Comparison of ENCODE assay signal across 14 cellular contexts in the genomic region with DNA sequence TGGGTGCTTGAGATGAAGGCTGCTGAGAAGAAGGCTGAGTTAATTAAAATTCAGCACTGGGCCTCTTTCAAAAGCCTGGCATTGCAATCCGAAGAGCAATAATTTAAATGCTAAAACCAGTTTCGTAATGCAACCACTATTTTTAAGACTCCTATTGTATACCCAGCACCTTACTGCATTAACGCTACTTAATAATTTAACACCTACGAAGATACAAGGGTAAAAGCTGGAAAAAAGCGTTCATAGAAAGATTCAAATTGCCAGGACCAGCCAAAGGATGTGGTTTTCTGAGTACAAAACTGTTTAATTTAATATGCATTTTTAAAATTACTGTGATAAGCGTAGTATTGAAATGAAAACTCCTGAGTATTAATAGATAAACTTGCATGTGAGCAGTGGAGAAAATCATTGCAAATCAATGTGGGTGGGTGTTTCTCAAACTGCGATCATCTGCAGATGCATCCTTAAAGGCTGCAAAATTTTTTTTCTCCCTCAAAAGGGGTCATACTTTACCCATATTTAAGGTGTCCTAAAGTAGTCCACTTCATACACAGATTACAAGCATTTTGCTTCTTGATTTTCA.
"Had no signal": no experiment of that assay in that cellular context is flagged by ENCODE, and none has a peak within 500 bp of the region (broad histone marks: within the 10 kb centered on the region; RNA-seq: fewer than 3 reads in every experiment).

No MANE protein-coding gene starts in this region.

- H3K27ac Mint-ChIP-seq: nephron progenitor cell, progenitor cell of endocrine pancreas had no signal

- H3K9me3 ChIP-seq: gastrocnemius medialis, heart left ventricle, right atrium auricular region, transverse colon, vagina had no signal

- H3K27me3 ChIP-seq: gastrocnemius medialis, right atrium auricular region, transverse colon, vagina had no signal

- H3K4me1 Mint-ChIP-seq: nephron progenitor cell had no signal

- DNase-seq: activated gamma-delta T cell treated with Interleukin-2 at 50 U/mL for 16 hours; dorsolateral prefrontal cortex; erythroblast; gastrocnemius medialis; heart left ventricle; nephron progenitor cell; occipital lobe; stimulated activated CD4-positive, alpha-beta T cell treated with anti-CD3 and anti-CD28 coated beads, Interleukin-4, amount 100 ng/mL, for 1 hour; stimulated activated naive CD4-positive, alpha-beta T cell; T1000; transverse colon had no signal

- H3K4me1 ChIP-seq: gastrocnemius medialis, heart left ventricle, right atrium auricular region, transverse colon, vagina had no signal

- H3K27ac ChIP-seq: dorsolateral prefrontal cortex, gastrocnemius medialis, right atrium auricular region, transverse colon, vagina had no signal

- H3K4me3 Mint-ChIP-seq: nephron progenitor cell had no signal

- H3K4me3 ChIP-seq: dorsolateral prefrontal cortex, gastrocnemius medialis, heart left ventricle, right atrium auricular region, transverse colon, vagina had no signal

- H3K36me3 ChIP-seq: gastrocnemius medialis, heart left ventricle, right atrium auricular region, transverse colon, vagina had no signal

- ATAC-seq: gastrocnemius medialis, heart left ventricle had no signal
